ENCODE assay signal across 11 cellular contexts in the genomic region with DNA sequence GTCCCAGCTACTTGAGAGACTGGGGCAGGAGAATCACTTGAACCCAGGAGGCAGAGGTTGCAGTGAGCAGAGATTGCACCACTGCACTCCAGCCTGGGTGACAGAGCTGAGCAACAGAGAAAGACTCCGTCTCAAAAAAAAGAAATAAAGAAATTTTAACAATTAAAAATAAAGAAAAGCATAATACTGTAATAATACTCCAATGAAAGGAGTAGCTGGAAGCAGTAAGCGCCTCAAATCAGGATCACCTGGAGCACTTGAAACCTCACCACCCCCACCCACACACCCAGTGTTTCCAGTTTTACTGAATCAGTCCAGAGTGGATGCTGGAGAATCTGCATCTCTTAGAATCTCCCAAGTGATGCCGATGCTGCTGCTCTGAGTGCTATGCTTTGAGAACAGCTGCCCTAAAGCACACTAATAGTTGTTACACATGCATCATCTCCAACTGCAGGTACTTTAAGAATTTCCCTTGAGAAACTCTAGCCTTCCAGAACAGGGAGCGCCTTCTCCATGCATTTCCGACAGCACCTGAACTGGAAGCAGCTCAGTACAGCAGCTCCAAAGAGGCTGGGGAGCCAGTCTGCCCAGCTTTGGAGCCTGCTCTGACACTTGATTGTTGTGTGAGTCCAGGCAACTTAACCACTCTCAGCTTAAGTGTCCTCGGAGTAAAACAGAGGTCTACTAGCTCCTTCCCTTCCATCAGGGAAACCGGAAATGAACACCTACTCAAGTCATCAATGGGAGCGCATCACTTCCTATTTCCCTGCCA. TPM values are rescaled to one million over a fixed set of nuclear protein-coding genes. Genes with fewer than 3 reads are reported as not detected.
DNase-seq lines count a peak whose midpoint lies in the region; TF ChIP-seq lines count a peak whose summit lies in the region.
"Had no signal": no experiment of that assay in that cellular context is flagged by ENCODE, and none has a peak within 500 bp of the region (broad histone marks: within the 10 kb centered on the region; RNA-seq: fewer than 3 reads in every experiment).

No MANE protein-coding gene starts in this region.

- H3K9me3 Mint-ChIP-seq in activated naive CD4-positive, alpha-beta T cell treated with anti-CD3 and anti-CD28 coated beads, Interleukin-2, amount 50 U/mL, for 24 hours = no peaks in the 10 kb centered on the region
- no peaks in the 10 kb centered on the region for H3K9me3 Mint-ChIP-seq in activated naive CD4-positive, alpha-beta T cell treated with anti-CD3 and anti-CD28 coated beads, Interleukin-2, amount 10 ng/mL, durations not matched to agents 7 days and 5 days
- H3K9me3 Mint-ChIP-seq in activated T-helper 1 cell treated with anti-CD3 and anti-CD28 coated beads, Interleukin-12 subunit alpha, Interleukin-12 subunit beta, Interleukin-2, Interleukin-4 antibody, amounts not matched to agents 30 ng/mL and 10 ng/mL and 1 ng/mL, durations not matched to agents 14 hours and 24 hours and 36 hours = no peaks in the 10 kb centered on the region
- H3K9me3 Mint-ChIP-seq in nephron progenitor cell = peaks cover 5% of the 10 kb centered on the region
- no peaks in the 10 kb centered on the region for H3K9me3 Mint-ChIP-seq in T-helper 2 cell treated with Interferon-gamma antibody and Interleukin-4, amounts not matched to agents 5 μg/mL and 100 μg/mL, for 36 hours

- DNase-seq in activated naive CD4-positive, alpha-beta T cell treated with anti-CD3 and anti-CD28 coated beads, Interleukin-2, amount 10 ng/mL, durations not matched to agents 7 days and 5 days = no peak
- DNase-seq in activated T-helper 1 cell treated with anti-CD3 and anti-CD28 coated beads, Interleukin-12 subunit alpha, Interleukin-12 subunit beta, Interleukin-2, Interleukin-4 antibody, amounts not matched to agents 30 ng/mL and 10 ng/mL and 1 ng/mL, durations not matched to agents 14 hours and 24 hours and 36 hours (ENCODE audit: low spot score) = no peak
- DNase-seq in nephron progenitor cell (no peak), NCI-H446 treated with DMSO at 0.1 percent for 48 hours (lab: John Stamatoyannopoulos, UW) (no peak), NCI-H2227 (lab: John Stamatoyannopoulos, UW; ENCODE audit: unreplicated experiment) (no peak), HuH-7 (ENCODE audit: low spot score) (no peak)
- DNase-seq in T-helper 2 cell treated with Interferon-gamma antibody and Interleukin-4, amounts not matched to agents 5 μg/mL and 100 μg/mL, for 36 hours (ENCODE audit: low spot score) = no peak
- DNase-seq: activated CD4-positive, alpha-beta T cell treated with anti-CD3 and anti-CD28 coated beads, Interleukin-2, amount 50 U/mL, for 1 hour; activated T-cell treated with anti-CD3 and anti-CD28 coated beads, Interleukin-2, amount 50 U/mL, for 1 hour; SIG-M5 had no signal

- no peaks in the 10 kb centered on the region for H3K36me3 Mint-ChIP-seq in activated naive CD4-positive, alpha-beta T cell treated with anti-CD3 and anti-CD28 coated beads, Interleukin-2, amount 50 U/mL, for 24 hours
- no peaks in the 10 kb centered on the region for H3K36me3 Mint-ChIP-seq in activated naive CD4-positive, alpha-beta T cell treated with anti-CD3 and anti-CD28 coated beads, Interleukin-2, amount 10 ng/mL, durations not matched to agents 7 days and 5 days
- peaks cover 5% of the 10 kb centered on the region for H3K36me3 Mint-ChIP-seq in activated T-helper 1 cell treated with anti-CD3 and anti-CD28 coated beads, Interleukin-12 subunit alpha, Interleukin-12 subunit beta, Interleukin-2, Interleukin-4 antibody, amounts not matched to agents 30 ng/mL and 10 ng/mL and 1 ng/mL, durations not matched to agents 14 hours and 24 hours and 36 hours (ENCODE audit: low read depth)
- H3K36me3 Mint-ChIP-seq in nephron progenitor cell (ENCODE audit: low read depth) = peaks cover 13% of the 10 kb centered on the region
- H3K36me3 Mint-ChIP-seq in T-helper 2 cell treated with Interferon-gamma antibody and Interleukin-4, amounts not matched to agents 5 μg/mL and 100 μg/mL, for 36 hours (ENCODE audit: low read depth) = no peaks in the 10 kb centered on the region

- peaks cover 34% of the 10 kb centered on the region for H3K4me1 Mint-ChIP-seq in activated naive CD4-positive, alpha-beta T cell treated with anti-CD3 and anti-CD28 coated beads, Interleukin-2, amount 50 U/mL, for 24 hours
- H3K4me1 Mint-ChIP-seq in activated naive CD4-positive, alpha-beta T cell treated with anti-CD3 and anti-CD28 coated beads, Interleukin-2, amount 10 ng/mL, durations not matched to agents 7 days and 5 days = peaks cover 21% of the 10 kb centered on the region
- peaks cover 33% of the 10 kb centered on the region for H3K4me1 Mint-ChIP-seq in activated T-helper 1 cell treated with anti-CD3 and anti-CD28 coated beads, Interleukin-12 subunit alpha, Interleukin-12 subunit beta, Interleukin-2, Interleukin-4 antibody, amounts not matched to agents 30 ng/mL and 10 ng/mL and 1 ng/mL, durations not matched to agents 14 hours and 24 hours and 36 hours (ENCODE audit: low read depth)
- peaks cover 40% of the 10 kb centered on the region for H3K4me1 Mint-ChIP-seq in nephron progenitor cell
- peaks cover 23% of the 10 kb centered on the region for H3K4me1 Mint-ChIP-seq in T-helper 2 cell treated with Interferon-gamma antibody and Interleukin-4, amounts not matched to agents 5 μg/mL and 100 μg/mL, for 36 hours (ENCODE audit: low read depth)

- H3K4me3 Mint-ChIP-seq in activated naive CD4-positive, alpha-beta T cell treated with anti-CD3 and anti-CD28 coated beads, Interleukin-2, amount 50 U/mL, for 24 hours = no peak overlapping the region
- no peak overlapping the region for H3K4me3 Mint-ChIP-seq in activated naive CD4-positive, alpha-beta T cell treated with anti-CD3 and anti-CD28 coated beads, Interleukin-2, amount 10 ng/mL, durations not matched to agents 7 days and 5 days
- peak overlapping the region; percentile 15 for H3K4me3 Mint-ChIP-seq in activated T-helper 1 cell treated with anti-CD3 and anti-CD28 coated beads, Interleukin-12 subunit alpha, Interleukin-12 subunit beta, Interleukin-2, Interleukin-4 antibody, amounts not matched to agents 30 ng/mL and 10 ng/mL and 1 ng/mL, durations not matched to agents 14 hours and 24 hours and 36 hours
- peak overlapping the region; percentile 26 for H3K4me3 Mint-ChIP-seq in nephron progenitor cell
- H3K4me3 Mint-ChIP-seq in T-helper 2 cell treated with Interferon-gamma antibody and Interleukin-4, amounts not matched to agents 5 μg/mL and 100 μg/mL, for 36 hours = no peak overlapping the region

- CTCF ChIA-PET in activated naive CD4-positive, alpha-beta T cell treated with anti-CD3 and anti-CD28 coated beads, Interleukin-2, amount 10 ng/mL, durations not matched to agents 7 days and 5 days (lab: Charles Lee) = interaction anchor here (0.7 to 3.2 kb wide), 7 partner anchors 13 to 537 kb away, joined by 3 to 26 read pairs (median 6); no protein-coding TSS in a partner anchor

- intact Hi-C loops in activated T-helper 1 cell treated with anti-CD3 and anti-CD28 coated beads, Interleukin-12 subunit alpha, Interleukin-12 subunit beta, Interleukin-2, Interleukin-4 antibody, amounts not matched to agents 30 ng/mL and 10 ng/mL and 1 ng/mL, durations not matched to agents 14 hours and 24 hours and 36 hours (cut with micrococcal nuclease) = no loop called here

- no peaks in the 10 kb centered on the region for H3K27me3 Mint-ChIP-seq in activated naive CD4-positive, alpha-beta T cell treated with anti-CD3 and anti-CD28 coated beads, Interleukin-2, amount 50 U/mL, for 24 hours
- peaks cover 19% of the 10 kb centered on the region for H3K27me3 Mint-ChIP-seq in activated naive CD4-positive, alpha-beta T cell treated with anti-CD3 and anti-CD28 coated beads, Interleukin-2, amount 10 ng/mL, durations not matched to agents 7 days and 5 days
- H3K27me3 Mint-ChIP-seq in activated T-helper 1 cell treated with anti-CD3 and anti-CD28 coated beads, Interleukin-12 subunit alpha, Interleukin-12 subunit beta, Interleukin-2, Interleukin-4 antibody, amounts not matched to agents 30 ng/mL and 10 ng/mL and 1 ng/mL, durations not matched to agents 14 hours and 24 hours and 36 hours (ENCODE audit: insufficient read depth) = peaks cover 15% of the 10 kb centered on the region
- H3K27me3 Mint-ChIP-seq in nephron progenitor cell (ENCODE audit: low read depth, poor library complexity) = peaks cover 22% of the 10 kb centered on the region
- peaks cover 11% of the 10 kb centered on the region for H3K27me3 Mint-ChIP-seq in T-helper 2 cell treated with Interferon-gamma antibody and Interleukin-4, amounts not matched to agents 5 μg/mL and 100 μg/mL, for 36 hours (ENCODE audit: low read depth)

- no peak for TF ChIP-seq CTCF in nephron progenitor cell (IDR thresholded peaks at IDR 0.05)

- peak overlapping the region; percentile 70 for H3K27ac Mint-ChIP-seq in activated naive CD4-positive, alpha-beta T cell treated with anti-CD3 and anti-CD28 coated beads, Interleukin-2, amount 50 U/mL, for 24 hours
- H3K27ac Mint-ChIP-seq in activated naive CD4-positive, alpha-beta T cell treated with anti-CD3 and anti-CD28 coated beads, Interleukin-2, amount 10 ng/mL, durations not matched to agents 7 days and 5 days = no peak overlapping the region
- H3K27ac Mint-ChIP-seq in activated T-helper 1 cell treated with anti-CD3 and anti-CD28 coated beads, Interleukin-12 subunit alpha, Interleukin-12 subunit beta, Interleukin-2, Interleukin-4 antibody, amounts not matched to agents 30 ng/mL and 10 ng/mL and 1 ng/mL, durations not matched to agents 14 hours and 24 hours and 36 hours = no peak overlapping the region
- H3K27ac Mint-ChIP-seq in nephron progenitor cell = no peak overlapping the region
- H3K27ac Mint-ChIP-seq in T-helper 2 cell treated with Interferon-gamma antibody and Interleukin-4, amounts not matched to agents 5 μg/mL and 100 μg/mL, for 36 hours = no peak overlapping the region

RNA-seq across cellular contexts. Expression of gene ABCC4, which starts 2.9 kb away (rescaled TPM):
- 16.4 and 20.2 TPM in 2 replicates for total RNA-seq in activated T-helper 1 cell treated with anti-CD3 and anti-CD28 coated beads, Interleukin-12 subunit alpha, Interleukin-12 subunit beta, Interleukin-2, Interleukin-4 antibody, amounts not matched to agents 30 ng/mL and 10 ng/mL and 1 ng/mL, durations not matched to agents 14 hours and 24 hours and 36 hours

Comparison
In these comparisons a context has a peak if more than half of its experiments do, and no peak if none do; other contexts are left out.
1. H3K4me3 Mint-ChIP-seq: peak in activated T-helper 1 cell treated with anti-CD3 and anti-CD28 coated beads, Interleukin-12 subunit alpha, Interleukin-12 subunit beta, Interleukin-2, Interleukin-4 antibody, amounts not matched to agents 30 ng/mL and 10 ng/mL and 1 ng/mL, durations not matched to agents 14 hours and 24 hours and 36 hours (single experiment) and nephron progenitor cell (single experiment); none in activated naive CD4-positive, alpha-beta T cell treated with anti-CD3 and anti-CD28 coated beads, Interleukin-2, amount 50 U/mL, for 24 hours (single experiment), activated naive CD4-positive, alpha-beta T cell treated with anti-CD3 and anti-CD28 coated beads, Interleukin-2, amount 10 ng/mL, durations not matched to agents 7 days and 5 days (single experiment) and T-helper 2 cell treated with Interferon-gamma antibody and Interleukin-4, amounts not matched to agents 5 μg/mL and 100 μg/mL, for 36 hours (single experiment).